Comparison of ENCODE assay signal across 10 cellular contexts in genomic region chr12:108063192-108063591, GRCh38.
DNase-seq lines count a peak whose midpoint lies in the region; TF ChIP-seq lines count a peak whose summit lies in the region.
"Had no signal": no experiment of that assay in that cellular context is flagged by ENCODE, and none has a peak within 500 bp of the region (broad histone marks: within the 10 kb centered on the region; RNA-seq: fewer than 3 reads in every experiment).

No MANE protein-coding gene starts in this region.

- H3K9me3 ChIP-seq in MM.1S (replicated peaks; ENCODE audit: insufficient read depth, low read length) (no peaks in the 10 kb centered on the region), osteoblast (ENCODE audit: low read depth, low read length) (no peaks in the 10 kb centered on the region), testis (no peaks in the 10 kb centered on the region), mesenchymal stem cell (ENCODE audit: control insufficient read depth, low read length) (no peaks in the 10 kb centered on the region)

- no peaks in the 10 kb centered on the region for H3K27me3 ChIP-seq in MM.1S (replicated peaks; ENCODE audit: insufficient read depth, low read length)
- no peaks in the 10 kb centered on the region for H3K27me3 ChIP-seq in osteoblast (ENCODE audit: insufficient read depth, low read length)
- H3K27me3 ChIP-seq in testis, result no peaks in the 10 kb centered on the region
- H3K27me3 ChIP-seq in mesenchymal stem cell (ENCODE audit: control insufficient read depth in 1 of 2, insufficient read depth in 1 of 2, low read length in 2 of 2), result peaks cover 0 to 29% of the 10 kb centered on the region in 2 experiments

- H4K91ac ChIP-seq in mesenchymal stem cell (ENCODE audit: low read length), result no peak overlapping the region

- peak; percentile 59 for DNase-seq in NCI-H82 (lab: John Stamatoyannopoulos, UW)
- no peak for DNase-seq in NCI-H82 treated with DMSO at 0.1 percent for 48 hours (lab: John Stamatoyannopoulos, UW; ENCODE audit: unreplicated experiment)
- DNase-seq in MM.1S, result peak; percentile 30
- DNase-seq in dermis blood vessel endothelial cell, result peak; percentile 57
- no peak for DNase-seq in osteoblast (ENCODE audit: insufficient read length, low spot score, missing footprints)
- no peak for DNase-seq in UCSD-AML1 (lab: John Stamatoyannopoulos, UW; ENCODE audit: unreplicated experiment)
- DNase-seq in testis, result no peak
- DNase-seq in mesenchymal stem cell, result no peak
- DNase-seq: activated CD4-positive, alpha-beta T cell treated with anti-CD3 and anti-CD28 coated beads for 36 hours; CD4-positive, alpha-beta T cell had no signal

- H3K4me1 ChIP-seq in MM.1S (ENCODE audit: low read length) (no peaks in the 10 kb centered on the region), osteoblast (ENCODE audit: insufficient read depth, low read length) (no peaks in the 10 kb centered on the region), testis (no peaks in the 10 kb centered on the region), mesenchymal stem cell (ENCODE audit: control insufficient read depth, insufficient read depth, low read depth, low read length) (no peaks in the 10 kb centered on the region)

- H3K18ac ChIP-seq in mesenchymal stem cell (ENCODE audit: low read depth in 1 of 2, low read length in 2 of 2), result no peak overlapping the region

- H3K79me2 ChIP-seq in MM.1S (ENCODE audit: low read length) (no peaks in the 10 kb centered on the region), osteoblast (ENCODE audit: insufficient read depth, low read length) (no peaks in the 10 kb centered on the region)

- H3K14ac ChIP-seq in mesenchymal stem cell (ENCODE audit: low read length in 2 of 2), result no peak overlapping the region

- H3K9ac ChIP-seq in MM.1S (ENCODE audit: low read length) (no peak overlapping the region), mesenchymal stem cell (ENCODE audit: low read length) (no peak overlapping the region)

- H3K4me3 ChIP-seq in MM.1S (ENCODE audit: low read length), result no peak overlapping the region
- no peak overlapping the region for H3K4me3 ChIP-seq in osteoblast (ENCODE audit: insufficient read depth, low read length)
- H3K4me3 ChIP-seq in testis, result no peak overlapping the region
- H3K4me3 ChIP-seq in mesenchymal stem cell (ENCODE audit: insufficient read depth in 1 of 2, low read depth in 1 of 2, low read length in 2 of 2), result no peak overlapping the region

- H3K27ac ChIP-seq in MM.1S (ENCODE audit: low read length), result no peak overlapping the region
- no peak overlapping the region for H3K27ac ChIP-seq in osteoblast (ENCODE audit: low read depth, low read length)
- H3K27ac ChIP-seq in testis, result no peak overlapping the region
- H3K27ac ChIP-seq in mesenchymal stem cell (ENCODE audit: low read length, poor library complexity, severe bottlenecking), result no peak overlapping the region

- no peak overlapping the region for H2BK5ac ChIP-seq in mesenchymal stem cell (ENCODE audit: low read depth, low read length, poor library complexity, severe bottlenecking)

- H2BK15ac ChIP-seq in mesenchymal stem cell (ENCODE audit: low read depth, poor library complexity, severe bottlenecking), result no peak overlapping the region

- no peaks in the 10 kb centered on the region for H3K9me2 ChIP-seq in MM.1S (replicated peaks; ENCODE audit: insufficient read depth, low read length)

- no peaks in the 10 kb centered on the region for H3F3A ChIP-seq in MM.1S (ENCODE audit: insufficient read depth, low read length)

- no peak overlapping the region for H3K23ac ChIP-seq in mesenchymal stem cell (ENCODE audit: low read length in 2 of 2)

- TF ChIP-seq POLR2A in testis (IDR thresholded peaks at IDR 0.05), result no peak

- no peak overlapping the region for H3K4ac ChIP-seq in mesenchymal stem cell (ENCODE audit: low read depth in 1 of 2, low read length in 2 of 2)

- no peak overlapping the region for H2AK5ac ChIP-seq in mesenchymal stem cell (ENCODE audit: low read length, severe bottlenecking)

- H3K36me3 ChIP-seq in MM.1S (replicated peaks; ENCODE audit: insufficient read depth, low read length) (no peaks in the 10 kb centered on the region), osteoblast (ENCODE audit: insufficient read depth, low read length) (no peaks in the 10 kb centered on the region), testis (ENCODE audit: low read depth, missing control alignments) (no peaks in the 10 kb centered on the region), mesenchymal stem cell (ENCODE audit: control insufficient read depth in 1 of 2, insufficient read depth in 2 of 2, low read depth in 1 of 2, low read length in 2 of 2) (no peaks in the 10 kb centered on the region)

- H3K79me1 ChIP-seq in mesenchymal stem cell (replicated peaks; ENCODE audit: low read length, poor library complexity, severe bottlenecking), result no peaks in the 10 kb centered on the region

- H4K8ac ChIP-seq in mesenchymal stem cell (ENCODE audit: low read length), result no peak overlapping the region

- no peak overlapping the region for H2BK120ac ChIP-seq in mesenchymal stem cell (ENCODE audit: low read depth, low read length)

- H4K20me1 ChIP-seq in MM.1S (ENCODE audit: insufficient read depth, low read length) (no peaks in the 10 kb centered on the region), osteoblast (ENCODE audit: insufficient read depth, low read length) (no peaks in the 10 kb centered on the region)

- H2BK12ac ChIP-seq in mesenchymal stem cell (ENCODE audit: low read length in 2 of 2), result no peak overlapping the region

- intact Hi-C loops in testis (cut with DNase I; ENCODE audit: low total_unique reads), result no loop called here

- 26 to 32% methylated on average over 3 of the region's 3 CpGs for WGBS in testis, 2 donors
- 0% methylated on average over 2 of the region's 3 CpGs for WGBS in mesenchymal stem cell

- H2AFZ ChIP-seq in MM.1S (ENCODE audit: low read length), result no peak overlapping the region
- no peak overlapping the region for H2AFZ ChIP-seq in osteoblast (ENCODE audit: low read length)
- H2AFZ ChIP-seq in mesenchymal stem cell (ENCODE audit: low read depth, low read length), result no peak overlapping the region

- H3K4me2 ChIP-seq in MM.1S (ENCODE audit: low read depth, low read length) (no peak overlapping the region), osteoblast (ENCODE audit: insufficient read depth, low read length) (no peak overlapping the region), mesenchymal stem cell (ENCODE audit: low read length, poor library complexity, severe bottlenecking) (no peak overlapping the region)

- TF ChIP-seq CTCF in MM.1S (IDR thresholded peaks at IDR 0.05; ENCODE audit: low read length) (peak; percentile 29), osteoblast (IDR thresholded peaks at IDR 0.05; ENCODE audit: extremely low read depth, low read depth, low read length) (peak; percentile 46), testis (IDR thresholded peaks at IDR 0.05) (peak in 1 of 3 experiments; percentile 46)

Comparison
In these comparisons a context has a peak if more than half of its experiments do, and no peak if none do; other contexts are left out.
1. DNase-seq: peak in NCI-H82 (single experiment), MM.1S (single experiment) and dermis blood vessel endothelial cell (single experiment); none in NCI-H82 treated with DMSO at 0.1 percent for 48 hours (single experiment), osteoblast (single experiment), UCSD-AML1 (single experiment), testis (single experiment) and mesenchymal stem cell (single experiment).